10 cellular contexts compared by ENCODE assay signal in the genomic region with DNA sequence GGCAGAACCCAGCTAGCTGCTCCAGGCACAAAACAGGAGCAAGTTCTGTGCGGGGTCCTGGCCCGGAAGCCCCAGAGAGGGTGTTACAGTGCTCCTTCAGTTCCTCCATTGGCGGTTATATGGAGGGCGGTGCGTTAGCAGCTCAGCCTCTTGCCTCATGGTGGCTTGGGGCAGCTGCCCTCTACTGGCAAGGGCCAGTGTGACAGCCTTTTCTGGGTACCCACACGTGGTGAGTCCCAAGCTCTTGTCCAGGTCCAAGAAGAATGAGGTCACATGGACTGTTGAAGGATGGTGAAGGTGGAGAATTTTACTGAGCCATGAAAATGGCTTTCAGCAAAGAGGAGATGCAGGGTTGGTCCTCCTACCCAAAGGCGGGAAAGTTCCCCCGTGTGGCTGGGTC.
DNase-seq lines count a peak whose midpoint lies in the region; ATAC-seq and TF ChIP-seq lines count a peak whose summit lies in the region.
"Had no signal": no experiment of that assay in that cellular context is flagged by ENCODE, and none has a peak within 500 bp of the region (broad histone marks: within the 10 kb centered on the region; RNA-seq: fewer than 3 reads in every experiment).

No MANE protein-coding gene starts in this region.

- CTCF ChIA-PET in AG04449 (lab: Yijun Ruan, JAX) = interaction anchor here (0.9 to 5.0 kb wide), 2 partner anchors 12 to 14 kb away, joined by 3 to 31 read pairs; no protein-coding TSS in a partner anchor

- H3K4me3 ChIP-seq in AG04449 (ENCODE audit: low read depth, low read length) (no peak overlapping the region), GM12875 (ENCODE audit: low read depth, low read length) (no peak overlapping the region)

- no peak for ATAC-seq in GM21529 (IDR thresholded peaks at IDR 0.05; ENCODE audit: unreplicated experiment)

- POLR2A ChIA-PET in AG04449 (lab: Yijun Ruan, JAX) = no interaction called here

- DNase-seq in AG04449 (ENCODE audit: low read depth, low spot score) (no peak), UCSD-AML1 (lab: John Stamatoyannopoulos, UW; ENCODE audit: unreplicated experiment) (peak; percentile 43), islet precursor cell (peak; percentile 88), NCI-H2029 (lab: John Stamatoyannopoulos, UW) (no peak), epidermal melanocyte (ENCODE audit: insufficient read length, low spot score) (no peak), NCI-H146 (lab: John Stamatoyannopoulos, UW) (no peak)
- DNase-seq: activated B cell treated with CpG ODN at 0.5 μM for 24 hours, NCI-H1092 had no signal

- peak; percentile 12 for TF ChIP-seq CTCF in AG04449 (IDR thresholded peaks at IDR 0.05; ENCODE audit: insufficient read depth, low read length, missing control alignments)
- peak; percentile 42; the same call in 1 of the 2 replicates for TF ChIP-seq CTCF in GM12875 (IDR thresholded peaks at IDR 0.05; ENCODE audit: borderline replicate concordance, insufficient read depth, low read depth, low read length)

Comparison
In these comparisons a context has a peak if more than half of its experiments do, and no peak if none do; other contexts are left out.
1. DNase-seq: peak in UCSD-AML1 (single experiment) and islet precursor cell (single experiment); none in AG04449 (single experiment), NCI-H2029 (single experiment), epidermal melanocyte (single experiment) and NCI-H146 (single experiment).